In the genomic region with DNA sequence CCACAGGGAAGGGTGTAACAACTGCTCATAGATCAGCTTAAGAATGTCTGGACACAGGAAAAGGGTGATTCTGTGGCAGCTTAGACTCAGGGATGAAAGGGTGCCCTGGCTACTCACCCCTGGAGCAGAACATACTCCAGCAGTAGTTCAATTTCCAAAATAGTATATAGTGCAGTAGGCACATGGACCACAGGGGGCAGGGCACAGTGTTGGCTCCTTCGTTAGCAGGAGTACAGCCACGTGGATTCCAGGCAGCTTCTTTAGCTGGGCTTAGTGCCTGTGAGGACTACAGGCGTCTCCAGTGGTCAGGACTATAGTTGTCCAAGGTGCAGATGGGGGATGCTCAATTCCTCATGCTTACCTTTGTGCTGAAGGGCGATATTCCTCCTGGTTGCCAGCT, we compare ENCODE assay signal across 1 cellular context.
TF ChIP-seq lines count a peak whose summit lies in the region.

No MANE protein-coding gene starts in this region.

TF ChIP-seq in WTC11, 78 proteins besides CTCF, POLR2A, EP300 and RAD21 (continued from another document):
- TF ChIP-seq, protein P1, sequence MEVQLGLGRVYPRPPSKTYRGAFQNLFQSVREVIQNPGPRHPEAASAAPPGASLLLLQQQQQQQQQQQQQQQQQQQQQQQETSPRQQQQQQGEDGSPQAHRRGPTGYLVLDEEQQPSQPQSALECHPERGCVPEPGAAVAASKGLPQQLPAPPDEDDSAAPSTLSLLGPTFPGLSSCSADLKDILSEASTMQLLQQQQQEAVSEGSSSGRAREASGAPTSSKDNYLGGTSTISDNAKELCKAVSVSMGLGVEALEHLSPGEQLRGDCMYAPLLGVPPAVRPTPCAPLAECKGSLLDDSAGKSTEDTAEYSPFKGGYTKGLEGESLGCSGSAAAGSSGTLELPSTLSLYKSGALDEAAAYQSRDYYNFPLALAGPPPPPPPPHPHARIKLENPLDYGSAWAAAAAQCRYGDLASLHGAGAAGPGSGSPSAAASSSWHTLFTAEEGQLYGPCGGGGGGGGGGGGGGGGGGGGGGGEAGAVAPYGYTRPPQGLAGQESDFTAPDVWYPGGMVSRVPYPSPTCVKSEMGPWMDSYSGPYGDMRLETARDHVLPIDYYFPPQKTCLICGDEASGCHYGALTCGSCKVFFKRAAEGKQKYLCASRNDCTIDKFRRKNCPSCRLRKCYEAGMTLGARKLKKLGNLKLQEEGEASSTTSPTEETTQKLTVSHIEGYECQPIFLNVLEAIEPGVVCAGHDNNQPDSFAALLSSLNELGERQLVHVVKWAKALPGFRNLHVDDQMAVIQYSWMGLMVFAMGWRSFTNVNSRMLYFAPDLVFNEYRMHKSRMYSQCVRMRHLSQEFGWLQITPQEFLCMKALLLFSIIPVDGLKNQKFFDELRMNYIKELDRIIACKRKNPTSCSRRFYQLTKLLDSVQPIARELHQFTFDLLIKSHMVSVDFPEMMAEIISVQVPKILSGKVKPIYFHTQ (CRISPR knock-in tag; IDR thresholded peaks at IDR 0.05): no peak
- TF ChIP-seq SMAD4 (CRISPR knock-in tag; IDR thresholded peaks at IDR 0.05) (no peak), CBFB (CRISPR knock-in tag; IDR thresholded peaks at IDR 0.05; ENCODE audit: low read depth) (no peak), GRHL2 (CRISPR knock-in tag; IDR thresholded peaks at IDR 0.05; ENCODE audit: insufficient replicate concordance, severe bottlenecking) (no peak), ESRRA (CRISPR knock-in tag; IDR thresholded peaks at IDR 0.05; ENCODE audit: borderline replicate concordance) (no peak), PRRX2 (CRISPR knock-in tag; IDR thresholded peaks at IDR 0.05) (no peak), KAT7 (CRISPR knock-in tag; IDR thresholded peaks at IDR 0.05; ENCODE audit: borderline replicate concordance) (no peak)
- TF ChIP-seq, protein P2, sequence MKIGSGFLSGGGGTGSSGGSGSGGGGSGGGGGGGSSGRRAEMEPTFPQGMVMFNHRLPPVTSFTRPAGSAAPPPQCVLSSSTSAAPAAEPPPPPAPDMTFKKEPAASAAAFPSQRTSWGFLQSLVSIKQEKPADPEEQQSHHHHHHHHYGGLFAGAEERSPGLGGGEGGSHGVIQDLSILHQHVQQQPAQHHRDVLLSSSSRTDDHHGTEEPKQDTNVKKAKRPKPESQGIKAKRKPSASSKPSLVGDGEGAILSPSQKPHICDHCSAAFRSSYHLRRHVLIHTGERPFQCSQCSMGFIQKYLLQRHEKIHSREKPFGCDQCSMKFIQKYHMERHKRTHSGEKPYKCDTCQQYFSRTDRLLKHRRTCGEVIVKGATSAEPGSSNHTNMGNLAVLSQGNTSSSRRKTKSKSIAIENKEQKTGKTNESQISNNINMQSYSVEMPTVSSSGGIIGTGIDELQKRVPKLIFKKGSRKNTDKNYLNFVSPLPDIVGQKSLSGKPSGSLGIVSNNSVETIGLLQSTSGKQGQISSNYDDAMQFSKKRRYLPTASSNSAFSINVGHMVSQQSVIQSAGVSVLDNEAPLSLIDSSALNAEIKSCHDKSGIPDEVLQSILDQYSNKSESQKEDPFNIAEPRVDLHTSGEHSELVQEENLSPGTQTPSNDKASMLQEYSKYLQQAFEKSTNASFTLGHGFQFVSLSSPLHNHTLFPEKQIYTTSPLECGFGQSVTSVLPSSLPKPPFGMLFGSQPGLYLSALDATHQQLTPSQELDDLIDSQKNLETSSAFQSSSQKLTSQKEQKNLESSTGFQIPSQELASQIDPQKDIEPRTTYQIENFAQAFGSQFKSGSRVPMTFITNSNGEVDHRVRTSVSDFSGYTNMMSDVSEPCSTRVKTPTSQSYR (CRISPR knock-in tag; IDR thresholded peaks at IDR 0.05): no peak
- TF ChIP-seq, protein P3, sequence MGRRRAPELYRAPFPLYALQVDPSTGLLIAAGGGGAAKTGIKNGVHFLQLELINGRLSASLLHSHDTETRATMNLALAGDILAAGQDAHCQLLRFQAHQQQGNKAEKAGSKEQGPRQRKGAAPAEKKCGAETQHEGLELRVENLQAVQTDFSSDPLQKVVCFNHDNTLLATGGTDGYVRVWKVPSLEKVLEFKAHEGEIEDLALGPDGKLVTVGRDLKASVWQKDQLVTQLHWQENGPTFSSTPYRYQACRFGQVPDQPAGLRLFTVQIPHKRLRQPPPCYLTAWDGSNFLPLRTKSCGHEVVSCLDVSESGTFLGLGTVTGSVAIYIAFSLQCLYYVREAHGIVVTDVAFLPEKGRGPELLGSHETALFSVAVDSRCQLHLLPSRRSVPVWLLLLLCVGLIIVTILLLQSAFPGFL (CRISPR knock-in tag; IDR thresholded peaks at IDR 0.05; ENCODE audit: borderline replicate concordance): no peak
